ENCODE assay signal across 29 cellular contexts in genomic region chr1:205645494-205645893, GRCh38.
"Had no signal": no experiment of that assay in that cellular context is flagged by ENCODE, and none has a peak within 500 bp of the region (broad histone marks: within the 10 kb centered on the region; RNA-seq: fewer than 3 reads in every experiment).

No MANE protein-coding gene starts in this region.

- H3K9me3 Mint-ChIP-seq: activated CD4-positive, alpha-beta T cell treated with anti-CD3 and anti-CD28 coated beads, Interleukin-2, amount 10 ng/mL, durations not matched to agents 7 days and 5 days; activated naive CD4-positive, alpha-beta T cell treated with anti-CD3 and anti-CD28 coated beads for 36 hours; activated naive CD4-positive, alpha-beta T cell treated with anti-CD3 and anti-CD28 coated beads, Interleukin-2, amount 50 U/mL, for 72 hours; activated T-cell treated with anti-CD3 and anti-CD28 coated beads, Interleukin-2, amount 50 U/mL, for 4 hours; activated T-helper 1 cell treated with anti-CD3 and anti-CD28 coated beads, Interleukin-12 subunit alpha, Interleukin-12 subunit beta, Interleukin-2, Interleukin-4 antibody, amounts not matched to agents 30 ng/mL and 10 ng/mL and 1 ng/mL, durations not matched to agents 14 hours and 24 hours and 36 hours; brain; T-helper 2 cell treated with Interferon-gamma antibody and Interleukin-4, amounts not matched to agents 5 μg/mL and 100 μg/mL, for 36 hours had no signal

- H3K4me1 Mint-ChIP-seq: activated CD4-positive, alpha-beta T cell treated with anti-CD3 and anti-CD28 coated beads for 36 hours; activated CD4-positive, alpha-beta T cell treated with anti-CD3 and anti-CD28 coated beads, Interleukin-2, amount 10 ng/mL, durations not matched to agents 7 days and 5 days had no signal

- H3K27ac ChIP-seq: SJCRH30, SK-N-MC had no signal

- H3K27me3 ChIP-seq: SJCRH30 had no signal

- H3K9me3 ChIP-seq: SJCRH30 had no signal

- DNase-seq: activated CD4-positive, alpha-beta T cell treated with anti-CD3 and anti-CD28 coated beads for 36 hours; activated CD4-positive, alpha-beta T cell treated with anti-CD3 and anti-CD28 coated beads, Interleukin-2, amount 10 ng/mL, durations not matched to agents 7 days and 5 days; activated CD4-positive, alpha-beta T cell treated with anti-CD3 and anti-CD28 coated beads, Interleukin-2, amount 50 U/mL, for 48 hours; activated CD8-positive, alpha-beta memory T cell treated with anti-CD3 and anti-CD28 coated beads, Interleukin-2, amount 50 U/mL, for 4 hours; activated CD8-positive, alpha-beta T cell treated with anti-CD3 and anti-CD28 coated beads, Interleukin-2, amount 10 ng/mL, durations not matched to agents 7 days and 5 days; activated gamma-delta T cell treated with Interleukin-2 at 50 U/mL for 16 hours; activated naive CD4-positive, alpha-beta T cell treated with anti-CD3 and anti-CD28 coated beads for 36 hours; activated T-cell treated with anti-CD3 and anti-CD28 coated beads for 4 hours; activated T-cell treated with anti-CD3 and anti-CD28 coated beads, Interleukin-2, amount 50 U/mL, for 4 hours; anterior cingulate cortex; caudate nucleus; Karpas-422; NCI-H1105; NCI-H1417 treated with DMSO at 0.1 percent for 48 hours; NCI-H187 treated with DMSO at 0.1 percent for 48 hours; NCI-H2081; NCI-H2171 treated with DMSO at 0.1 percent for 48 hours; NCI-H2227 treated with DMSO at 0.1 percent for 48 hours; NCI-H446; NCI-H510A treated with DMSO at 0.1 percent for 48 hours; SHP77; SJCRH30 had no signal

- H3K36me3 Mint-ChIP-seq: activated naive CD4-positive, alpha-beta T cell treated with anti-CD3 and anti-CD28 coated beads, Interleukin-2, amount 50 U/mL, for 72 hours; brain had no signal

- H3K27me3 Mint-ChIP-seq: brain had no signal

- H3K36me3 ChIP-seq: SJCRH30 had no signal

- H3K4me3 ChIP-seq: SJCRH30, SK-N-MC had no signal

- H3K4me3 Mint-ChIP-seq: activated CD4-positive, alpha-beta T cell treated with anti-CD3 and anti-CD28 coated beads for 36 hours; activated CD4-positive, alpha-beta T cell treated with anti-CD3 and anti-CD28 coated beads, Interleukin-2, amount 10 ng/mL, durations not matched to agents 7 days and 5 days; activated CD8-positive, alpha-beta T cell treated with anti-CD3 and anti-CD28 coated beads, Interleukin-2, amount 10 ng/mL, durations not matched to agents 7 days and 5 days; activated naive CD4-positive, alpha-beta T cell treated with anti-CD3 and anti-CD28 coated beads for 36 hours; activated T-cell treated with anti-CD3 and anti-CD28 coated beads, Interleukin-2, amount 50 U/mL, for 4 hours; activated T-helper 1 cell treated with anti-CD3 and anti-CD28 coated beads, Interleukin-12 subunit alpha, Interleukin-12 subunit beta, Interleukin-2, Interleukin-4 antibody, amounts not matched to agents 30 ng/mL and 10 ng/mL and 1 ng/mL, durations not matched to agents 14 hours and 24 hours and 36 hours; brain; T-helper 2 cell treated with Interferon-gamma antibody and Interleukin-4, amounts not matched to agents 5 μg/mL and 100 μg/mL, for 36 hours had no signal

- H3K27ac Mint-ChIP-seq: activated CD4-positive, alpha-beta T cell treated with anti-CD3 and anti-CD28 coated beads for 36 hours; activated CD4-positive, alpha-beta T cell treated with anti-CD3 and anti-CD28 coated beads, Interleukin-2, amount 10 ng/mL, durations not matched to agents 7 days and 5 days; activated CD8-positive, alpha-beta T cell treated with anti-CD3 and anti-CD28 coated beads, Interleukin-2, amount 10 ng/mL, durations not matched to agents 7 days and 5 days; activated naive CD4-positive, alpha-beta T cell treated with anti-CD3 and anti-CD28 coated beads for 36 hours; activated naive CD4-positive, alpha-beta T cell treated with anti-CD3 and anti-CD28 coated beads, Interleukin-2, amount 50 U/mL, for 72 hours; activated T-helper 1 cell treated with anti-CD3 and anti-CD28 coated beads, Interleukin-12 subunit alpha, Interleukin-12 subunit beta, Interleukin-2, Interleukin-4 antibody, amounts not matched to agents 30 ng/mL and 10 ng/mL and 1 ng/mL, durations not matched to agents 14 hours and 24 hours and 36 hours; T-helper 2 cell treated with Interferon-gamma antibody and Interleukin-4, amounts not matched to agents 5 μg/mL and 100 μg/mL, for 36 hours had no signal

- ATAC-seq: activated CD4-positive, alpha-beta T cell treated with anti-CD3 and anti-CD28 coated beads for 36 hours; activated CD4-positive, CD25-positive, alpha-beta regulatory T cell treated with anti-CD3 and anti-CD28 coated beads, Interleukin-2, amount 50 U/mL, for 24 hours; activated CD8-positive, alpha-beta T cell treated with anti-CD3 and anti-CD28 coated beads, Interleukin-2, amount 10 ng/mL, durations not matched to agents 7 days and 5 days; activated naive CD4-positive, alpha-beta T cell treated with anti-CD3 and anti-CD28 coated beads, Interleukin-2, amount 50 U/mL, for 72 hours; activated T-cell treated with anti-CD3 and anti-CD28 coated beads, Interleukin-2, amount 50 U/mL, for 4 hours; Panc1 had no signal
